Comparison of ENCODE assay signal across 8 cellular contexts in the genomic region with DNA sequence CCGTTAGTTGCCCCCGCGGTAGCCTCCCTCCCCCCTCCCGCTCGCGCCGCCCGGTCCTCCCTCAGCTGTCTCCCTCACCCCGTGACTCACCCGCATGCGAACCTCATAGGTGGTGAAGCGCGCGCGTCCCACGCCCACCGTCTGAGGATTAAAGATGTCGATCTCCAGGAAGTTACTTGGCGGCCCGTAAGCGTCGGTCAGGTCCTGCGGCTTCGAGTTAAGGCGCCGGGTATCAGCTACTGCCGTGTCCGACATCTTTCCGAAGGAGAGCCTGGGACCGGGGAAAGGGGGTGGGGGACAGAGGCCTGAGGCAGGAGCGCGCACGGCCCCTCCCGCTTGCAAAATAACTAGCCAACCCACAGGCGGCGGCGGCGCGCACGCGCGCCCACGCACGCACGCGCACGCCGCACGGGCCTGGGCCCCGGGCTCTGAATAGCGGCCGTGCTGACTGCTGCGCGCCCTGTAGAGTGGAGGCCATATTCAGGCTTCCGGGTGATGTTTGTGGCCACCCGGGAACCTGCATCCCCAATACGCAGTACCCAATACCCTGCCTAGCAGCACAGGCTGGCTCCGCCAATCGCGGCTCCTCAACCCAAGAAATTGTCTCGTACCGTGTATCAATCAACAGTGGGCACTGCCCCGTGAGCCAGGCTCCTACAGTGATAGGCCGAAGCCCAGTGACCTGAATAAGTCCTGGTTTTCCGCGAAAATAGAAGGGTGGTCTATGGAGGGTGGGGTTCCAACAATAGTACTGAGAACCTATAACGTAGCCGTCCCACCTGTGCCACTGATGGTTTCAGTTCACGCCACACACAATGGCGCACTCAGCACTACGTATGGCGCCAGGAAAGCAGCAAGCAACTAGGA. TPM values are rescaled to one million over a fixed set of nuclear protein-coding genes. Genes with fewer than 3 reads are reported as not detected.
DNase-seq lines count a peak whose midpoint lies in the region; ATAC-seq, FAIRE-seq and TF ChIP-seq lines count a peak whose summit lies in the region.

A gene (minus strand): TSS at position 283 of the 867 bp plus-strand sequence. CDS start 28 bp downstream, at position 255.

- H3K9me3 ChIP-seq in right atrium auricular region: no peaks in the 10 kb centered on the region

- no peaks in the 10 kb centered on the region for H3K36me3 ChIP-seq in right atrium auricular region

- peak within 1 kb of the TSS; percentile 84 to 94 for H3K27ac ChIP-seq in right atrium auricular region

- FAIRE-seq in GM18507 (lab: Jason Lieb, UNC): peak; percentile 99
- no peak for FAIRE-seq in urothelium cell line (lab: Jason Lieb, UNC)

- peak within 1 kb of the TSS; percentile 60 to 65 for H3K4me3 ChIP-seq in right atrium auricular region

- TF ChIP-seq CTCF in right atrium auricular region (IDR thresholded peaks at IDR 0.05): no peak

- intact Hi-C loops in T-helper 2 cell treated with Interferon-gamma antibody and Interleukin-4, amounts not matched to agents 100 ng/mL and 5 ng/mL, for 36 hours (cut with micrococcal nuclease): loop anchor here (1.0 to 10.0 kb wide), 5 partner anchors 27 to 613 kb away; a partner anchor contains a TSS

- peak; percentile 91 for ATAC-seq in HG02973 (IDR thresholded peaks at IDR 0.05; ENCODE audit: unreplicated experiment)

- H3K27me3 ChIP-seq in right atrium auricular region: peaks cover 0 to 3% of the 10 kb centered on the region in 2 donors

- no peaks in the 10 kb centered on the region for H3K4me1 ChIP-seq in right atrium auricular region

- DNase-seq in GM18507 (ENCODE audit: extremely low spot score, insufficient read length, low read depth) (peak; percentile 69), NCI-H1930 (lab: John Stamatoyannopoulos, UW) (peak; percentile 69 to 73), anterior cingulate cortex (lab: John Stamatoyannopoulos, UW) (peak; percentile 29 to 94 (median 86)), right atrium auricular region (ENCODE audit: low spot score) (peak; percentile 95), pulmonary artery endothelial cell (ENCODE audit: low read depth, low spot score) (peak; percentile 86), urothelium cell line (ENCODE audit: low spot score) (peak; percentile 91)

RNA-seq across cellular contexts. Expression of the gene that starts here (rescaled TPM):
- 46.2 and 48.2 TPM in 2 replicates for total RNA-seq in T-helper 2 cell treated with Interferon-gamma antibody and Interleukin-4, amounts not matched to agents 100 ng/mL and 5 ng/mL, for 36 hours
- total RNA-seq in right atrium auricular region: 10 to 100 TPM; 30.8 to 40.1 TPM
- total RNA-seq in pulmonary artery endothelial cell: 77.0 and 92.9 TPM in 2 replicates

Comparison
In these comparisons a context has a peak if more than half of its experiments do, and no peak if none do; other contexts are left out.
1. Peak in every context shown above with its lines: DNase-seq, ATAC-seq, H3K4me3 ChIP-seq and H3K27ac ChIP-seq.